Comparison of ENCODE assay signal across 6 cellular contexts in the genomic region with DNA sequence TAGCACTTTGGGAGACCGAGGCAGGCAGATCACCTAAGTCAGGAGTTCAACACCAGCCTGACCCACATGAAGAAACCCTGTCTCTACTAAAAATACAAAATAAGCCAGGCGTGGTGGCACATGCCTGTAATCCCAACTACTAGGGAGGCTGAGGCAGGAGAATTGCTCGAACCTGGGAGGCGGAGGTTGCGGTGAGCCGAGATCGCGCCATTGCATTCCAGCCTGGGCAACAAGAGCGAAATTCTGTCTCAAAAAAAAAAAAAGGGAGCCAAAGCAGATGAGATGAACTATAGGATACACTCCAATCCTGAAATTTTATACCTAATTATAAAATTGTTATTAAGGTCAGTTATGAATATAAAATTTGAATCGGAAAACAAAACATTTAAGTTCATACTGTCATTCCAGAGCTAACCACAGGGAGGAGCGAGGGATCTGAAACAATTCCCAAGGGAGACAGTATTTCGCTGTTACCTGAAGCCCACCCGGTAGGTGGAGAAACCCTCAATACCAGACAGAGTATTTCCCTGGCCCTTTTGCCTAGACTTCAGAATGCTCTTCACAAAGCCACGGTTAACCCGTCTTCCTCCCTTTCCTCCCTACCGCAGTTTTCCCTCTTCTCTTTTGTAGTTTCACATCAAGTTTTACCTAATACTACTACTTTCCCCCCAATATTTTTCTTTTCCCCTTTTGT. TPM values are rescaled to one million over a fixed set of nuclear protein-coding genes. Genes with fewer than 3 reads are reported as not detected.
DNase-seq lines count a peak whose midpoint lies in the region; TF ChIP-seq lines count a peak whose summit lies in the region.

No MANE protein-coding gene starts in this region.

- peaks cover 65% of the 10 kb centered on the region for H3K79me2 ChIP-seq in SK-N-SH (ENCODE audit: insufficient read depth)

- peaks cover 10% of the 10 kb centered on the region for H3K36me3 Mint-ChIP-seq in HFFc6 (ENCODE audit: low read depth)

- TF ChIP-seq CTCF in AG04449 (IDR thresholded peaks at IDR 0.05; ENCODE audit: insufficient read depth, low read length, missing control alignments), result peak; percentile 48
- TF ChIP-seq CTCF in HFFc6 (IDR thresholded peaks at IDR 0.05), result peak; percentile 82
- peak; percentile 79 for TF ChIP-seq CTCF in SK-N-SH (IDR thresholded peaks at IDR 0.05)
- peak; percentile 4 to 32 (median 22) for TF ChIP-seq CTCF in uterus (IDR thresholded peaks at IDR 0.05)

- peaks cover 15% of the 10 kb centered on the region for H3F3A ChIP-seq in SK-N-SH (replicated peaks; ENCODE audit: insufficient read depth)

- peak overlapping the region; percentile 88 for H3K4me3 ChIP-seq in AG04449 (ENCODE audit: low read depth, low read length)
- peak overlapping the region; percentile 78 to 98 for H3K4me3 ChIP-seq in SK-N-SH (ENCODE audit: low read depth in 2 of 2, low read length in 1 of 2)
- H3K4me3 ChIP-seq in iPS-11a (ENCODE audit: low read depth, low read length), result peak overlapping the region; percentile 97
- H3K4me3 ChIP-seq in uterus, result peak overlapping the region in 1 of 2 donors; percentile 95

- peak overlapping the region; percentile 58 for H3K27ac Mint-ChIP-seq in HFFc6

- intact Hi-C loops in uterus (cut with DNase I; ENCODE audit: low total_unique reads), result no loop called here
- intact Hi-C loops in posterior cingulate gyrus (cut with DNase I), result loop anchor here (2.0 kb wide), 1 partner anchor 27 kb away; the partner anchor contains the start of gene ZNF513

- peak; percentile 81 for TF ChIP-seq RAD21 in SK-N-SH (IDR thresholded peaks at IDR 0.05; ENCODE audit: low read length)

- peak overlapping the region; percentile 94 for H3K9ac ChIP-seq in SK-N-SH

- H3K4me1 ChIP-seq in SK-N-SH (ENCODE audit: control insufficient read depth in 1 of 2, insufficient read depth in 2 of 2, low read depth in 1 of 2, low read length in 1 of 2) (peaks cover 0 to 6% of the 10 kb centered on the region in 2 experiments; a peak in 2 of 4 replicates), uterus (peaks cover 6 to 9% of the 10 kb centered on the region in 2 donors)

- H3K4me2 ChIP-seq in SK-N-SH, result peak overlapping the region; percentile 80

- no peak overlapping the region for H2AFZ ChIP-seq in SK-N-SH (ENCODE audit: low read depth)

- POLR2A ChIA-PET in AG04449 (lab: Yijun Ruan, JAX) (no interaction called here), SK-N-SH (lab: Yijun Ruan, JAX) (interaction anchor here (0.6 to 0.9 kb wide), 2 partner anchors 20 to 42 kb away, joined by 3 to 4 read pairs; partner anchors contain the start of gene NRBP1)

- no peak for TF ChIP-seq EP300 in SK-N-SH (IDR thresholded peaks at IDR 0.05; ENCODE audit: borderline replicate concordance in 1 of 2, low read depth in 1 of 2, low read length in 1 of 2)

- H3K36me3 ChIP-seq in SK-N-SH (replicated peaks in 1 of 2; ENCODE audit: control insufficient read depth in 1 of 2, insufficient read depth in 2 of 2, low read length in 1 of 2) (peaks cover 0 to 13% of the 10 kb centered on the region in 2 experiments), uterus (no peaks in the 10 kb centered on the region)

- peaks cover 53% of the 10 kb centered on the region for H4K20me1 ChIP-seq in SK-N-SH (ENCODE audit: insufficient read depth)

- H3K27ac ChIP-seq in SK-N-SH (ENCODE audit: low read depth in 2 of 2, low read length in 1 of 2) (peak overlapping the region in 1 of 2 experiments; percentile 82; a peak in 2 of 4 replicates), uterus (peak overlapping the region in 1 of 2 donors; percentile 77)

- no peaks in the 10 kb centered on the region; the same call in 1 of the 2 replicates for H3K27me3 Mint-ChIP-seq in HFFc6 (ENCODE audit: insufficient read depth)

- peaks cover 4% of the 10 kb centered on the region for H3K9me3 Mint-ChIP-seq in HFFc6

- WGBS in SK-N-SH (ENCODE audit: low lambda C conversion rate), result 46% methylated on average over 16 of the region's 16 CpGs

- no peaks in the 10 kb centered on the region for H3K9me3 ChIP-seq in SK-N-SH
- H3K9me3 ChIP-seq in uterus, result no peaks in the 10 kb centered on the region

- no peak for DNase-seq in AG04449 (ENCODE audit: low read depth, low spot score)
- peak; percentile 39 for DNase-seq in HFFc6
- DNase-seq in SK-N-SH, result peak; percentile 85
- DNase-seq in uterus, result no peak
- no peak for DNase-seq in posterior cingulate gyrus

- H3K4me3 Mint-ChIP-seq in HFFc6, result peak overlapping the region; percentile 90

- no peaks in the 10 kb centered on the region for H3K9me2 ChIP-seq in SK-N-SH

- peaks cover 30% of the 10 kb centered on the region for H3K4me1 Mint-ChIP-seq in HFFc6 (ENCODE audit: low read depth)

- TF ChIP-seq POLR2A in uterus (IDR thresholded peaks at IDR 0.05), result no peak

- CTCF ChIA-PET in AG04449 (lab: Yijun Ruan, JAX), result interaction anchor here (0.7 to 6.1 kb wide), 10 partner anchors 10 to 275 kb away, joined by 3 to 57 read pairs (median 4); partner anchors contain the start of genes IFT172 and NRBP1
- CTCF ChIA-PET in SK-N-SH (lab: Yijun Ruan, JAX), result interaction anchor here (0.6 to 5.3 kb wide), 31 partner anchors 10 to 275 kb away, joined by 3 to 94 read pairs (median 3); partner anchors contain the start of genes NRBP1, SLC4A1AP, SUPT7L and ZNF513

- no peaks in the 10 kb centered on the region for H3K27me3 ChIP-seq in SK-N-SH (ENCODE audit: insufficient read depth)
- H3K27me3 ChIP-seq in uterus, result no peaks in the 10 kb centered on the region

TF ChIP-seq in SK-N-SH, 30 proteins besides CTCF, POLR2A, EP300 and RAD21:
- TF ChIP-seq NRF1 (IDR thresholded peaks at IDR 0.05; ENCODE audit: low read depth, low read length) (no peak), FOXM1 (IDR thresholded peaks at IDR 0.05; ENCODE audit: low read depth) (no peak), RXRA (IDR thresholded peaks at IDR 0.05; ENCODE audit: borderline replicate concordance, low read depth) (no peak), SIN3A (IDR thresholded peaks at IDR 0.05; ENCODE audit: borderline replicate concordance, low read depth, low read length) (no peak), SMC3 (IDR thresholded peaks at IDR 0.05; ENCODE audit: low read depth, low read length) (peak; percentile 66), POLR2AphosphoS5 (IDR thresholded peaks at IDR 0.05; ENCODE audit: low read depth, low read length) (no peak), TCF12 (IDR thresholded peaks at IDR 0.05) (no peak)
- TF ChIP-seq, protein P1, sequence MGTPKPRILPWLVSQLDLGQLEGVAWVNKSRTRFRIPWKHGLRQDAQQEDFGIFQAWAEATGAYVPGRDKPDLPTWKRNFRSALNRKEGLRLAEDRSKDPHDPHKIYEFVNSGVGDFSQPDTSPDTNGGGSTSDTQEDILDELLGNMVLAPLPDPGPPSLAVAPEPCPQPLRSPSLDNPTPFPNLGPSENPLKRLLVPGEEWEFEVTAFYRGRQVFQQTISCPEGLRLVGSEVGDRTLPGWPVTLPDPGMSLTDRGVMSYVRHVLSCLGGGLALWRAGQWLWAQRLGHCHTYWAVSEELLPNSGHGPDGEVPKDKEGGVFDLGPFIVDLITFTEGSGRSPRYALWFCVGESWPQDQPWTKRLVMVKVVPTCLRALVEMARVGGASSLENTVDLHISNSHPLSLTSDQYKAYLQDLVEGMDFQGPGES (IDR thresholded peaks at IDR 0.05; ENCODE audit: low read depth, low read length), result no peak

RNA-seq across cellular contexts. Expression of gene PPM1G, which starts 1.4 kb away (rescaled TPM):
- total RNA-seq in HFFc6 (2021; fragmentation: NEBNext Ultra II Directional; extraction: Animal tissue kit (Norgen Biotek cat#: 25700)), result 10 to 100 TPM; 74.6 to 96.8 (median 87.8) TPM
- polyA plus RNA-seq in SK-N-SH (2012; rRNA removed), result 99.7 and 113 TPM in 2 replicates
- 118 and 123 TPM in 2 replicates for polyA plus RNA-seq in SK-N-SH (2012; cell fraction: cytosol; rRNA removed)
- 90.9 and 97.1 TPM in 2 replicates for polyA plus RNA-seq in SK-N-SH (2012; cell fraction: nucleus; rRNA removed)
- 10 to 100 TPM; 15.9 to 54.1 (median 42.2) TPM for total RNA-seq in uterus

RNA-seq across cellular contexts. Expression of gene NRBP1, which starts 20.5 kb away (rescaled TPM):
- total RNA-seq in HFFc6 (2021; fragmentation: NEBNext Ultra II Directional; extraction: Animal tissue kit (Norgen Biotek cat#: 25700)), result 100 to 1,000 TPM; 101 to 110 (median 108) TPM
- polyA plus RNA-seq in SK-N-SH (2012; rRNA removed), result 182 and 227 TPM in 2 replicates
- polyA plus RNA-seq in SK-N-SH (2012; cell fraction: cytosol; rRNA removed), result 144 and 177 TPM in 2 replicates
- polyA plus RNA-seq in SK-N-SH (2012; cell fraction: nucleus; rRNA removed), result 172 and 216 TPM in 2 replicates
- total RNA-seq in uterus, result 100 to 1,000 TPM in 2 of 4 donors, 10 to 100 TPM in 2; 57.6 to 148 (median 83.5) TPM

RNA-seq across cellular contexts. Expression of gene ZNF513, which starts 27.4 kb away (rescaled TPM):
- total RNA-seq in HFFc6 (2021; fragmentation: NEBNext Ultra II Directional; extraction: Animal tissue kit (Norgen Biotek cat#: 25700)), result 10 to 100 TPM; 11.9 to 15.3 (median 12.8) TPM
- 53.8 and 63.7 TPM in 2 replicates for polyA plus RNA-seq in SK-N-SH (2012; rRNA removed)
- polyA plus RNA-seq in SK-N-SH (2012; cell fraction: cytosol; rRNA removed), result 24.6 and 31.8 TPM in 2 replicates
- polyA plus RNA-seq in SK-N-SH (2012; cell fraction: nucleus; rRNA removed), result 195 and 213 TPM in 2 replicates
- 10 to 100 TPM in 3 of 4 donors, under 1 TPM in 1; 0.88 to 16.1 (median 12.0) TPM for total RNA-seq in uterus

RNA-seq across cellular contexts. Expression of gene KRTCAP3, which starts 34.2 kb away (rescaled TPM):
- total RNA-seq in HFFc6 (2021; fragmentation: NEBNext Ultra II Directional; extraction: Animal tissue kit (Norgen Biotek cat#: 25700)), result 1 to 10 TPM in 2 of 6 experiments, under 1 TPM in 4; 0.34 to 1.3 (median 0.65) TPM
- polyA plus RNA-seq in SK-N-SH (2012; rRNA removed), result 3.6 and 4.1 TPM in 2 replicates
- polyA plus RNA-seq in SK-N-SH (2012; cell fraction: cytosol; rRNA removed), result 0.92 and 1.1 TPM in 2 replicates
- polyA plus RNA-seq in SK-N-SH (2012; cell fraction: nucleus; rRNA removed), result 18.2 TPM in 2 replicates
- 1 to 10 TPM in 3 of 4 donors, not detected in 1; 1.9 to 8.8 (median 2.6) TPM for total RNA-seq in uterus

RNA-seq across cellular contexts. Expression of gene SNX17, which starts 37.5 kb away (rescaled TPM):
- total RNA-seq in HFFc6 (2021; fragmentation: NEBNext Ultra II Directional; extraction: Animal tissue kit (Norgen Biotek cat#: 25700)), result 100 to 1,000 TPM; 140 to 160 (median 150) TPM
- polyA plus RNA-seq in SK-N-SH (2012; rRNA removed), result 128 and 145 TPM in 2 replicates
- polyA plus RNA-seq in SK-N-SH (2012; cell fraction: cytosol; rRNA removed), result 103 and 135 TPM in 2 replicates
- 150 and 153 TPM in 2 replicates for polyA plus RNA-seq in SK-N-SH (2012; cell fraction: nucleus; rRNA removed)
- 10 to 100 TPM; 89.4 to 91.5 (median 90.8) TPM for total RNA-seq in uterus

Comparison
In these comparisons a context has a peak if more than half of its experiments do, and no peak if none do; other contexts are left out.
1. DNase-seq: peak in HFFc6 (single experiment) and SK-N-SH (single experiment); none in AG04449 (single experiment), uterus (0 of 2) and posterior cingulate gyrus (0 of 10).
2. CTCF ChIP-seq: peak in every context shown above with its lines; median percentile 82 in HFFc6; 79 in SK-N-SH; 48 in AG04449; 22 in uterus.